In the genomic region with DNA sequence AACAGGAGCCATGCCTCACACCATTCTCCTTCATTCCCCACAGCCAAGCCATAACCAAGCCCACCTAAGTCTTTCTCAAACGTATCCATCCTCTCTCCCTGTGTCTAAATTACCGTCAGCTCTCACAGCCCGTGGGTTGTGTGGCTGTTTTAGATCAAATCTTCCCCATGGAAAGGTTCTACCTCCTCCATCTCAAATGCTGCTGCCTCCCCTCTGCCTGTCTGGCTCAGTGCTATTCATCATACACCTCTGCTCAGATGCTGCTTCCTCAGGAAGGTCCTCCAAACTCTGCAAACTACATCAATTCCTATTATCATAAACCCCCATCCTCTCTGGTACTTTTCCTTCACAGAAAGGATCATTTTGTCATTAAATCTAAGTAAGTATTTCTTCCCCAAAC, we compare ENCODE assay signal across 15 cellular contexts. TPM values are rescaled to one million over a fixed set of nuclear protein-coding genes. Genes with fewer than 3 reads are reported as not detected.
DNase-seq lines count a peak whose midpoint lies in the region; ATAC-seq, FAIRE-seq and TF ChIP-seq lines count a peak whose summit lies in the region.
"Had no signal": no experiment of that assay in that cellular context is flagged by ENCODE, and none has a peak within 500 bp of the region (broad histone marks: within the 10 kb centered on the region; RNA-seq: fewer than 3 reads in every experiment).

No MANE protein-coding gene starts in this region.

- H3K36me3 Mint-ChIP-seq in effector memory CD8-positive, alpha-beta T cell (ENCODE audit: insufficient read depth): peaks cover 88% of the 10 kb centered on the region

- H3K4me3 Mint-ChIP-seq in stimulated activated naive CD8-positive, alpha-beta T cell treated with anti-CD3 and anti-CD28 coated beads, Interleukin-15, amount 100 ng/mL, for 72 hours: no peak overlapping the region
- H3K4me3 Mint-ChIP-seq in effector memory CD8-positive, alpha-beta T cell: no peak overlapping the region
- H3K4me3 Mint-ChIP-seq: CD8-positive, alpha-beta T cell had no signal

- no peak for ATAC-seq in stimulated activated naive CD8-positive, alpha-beta T cell treated with anti-CD3 and anti-CD28 coated beads, Interleukin-15, amount 100 ng/mL, for 72 hours
- ATAC-seq in stimulated activated naive CD8-positive, alpha-beta T cell treated with anti-CD3 and anti-CD28 coated beads, Interleukin-15, Interleukin-2, amounts not matched to agents 100 U/mL and 50 U/mL, for 24 hours: no peak
- ATAC-seq in effector memory CD8-positive, alpha-beta T cell (replicated peaks): no peak
- ATAC-seq: A549; CD8-positive, alpha-beta T cell had no signal

- DNase-seq in stimulated activated naive CD8-positive, alpha-beta T cell treated with anti-CD3 and anti-CD28 coated beads, Interleukin-15, amount 100 ng/mL, for 72 hours: no peak
- DNase-seq in stimulated activated naive CD8-positive, alpha-beta T cell treated with anti-CD3 and anti-CD28 coated beads, Interleukin-15, Interleukin-2, amounts not matched to agents 100 U/mL and 50 U/mL, for 24 hours: no peak
- no peak for DNase-seq in effector memory CD8-positive, alpha-beta T cell
- DNase-seq in putamen (ENCODE audit: low spot score) (peak; percentile 20), DMS 273 (lab: John Stamatoyannopoulos, UW; ENCODE audit: unreplicated experiment) (no peak), GM12892 (ENCODE audit: insufficient read length) (no peak), NCI-H2227 treated with DMSO at 0.1 percent for 48 hours (lab: John Stamatoyannopoulos, UW) (no peak)
- DNase-seq: AML-193; CD8-positive, alpha-beta T cell; COR-L47; GM23248 had no signal

- H3K27me3 Mint-ChIP-seq in stimulated activated naive CD8-positive, alpha-beta T cell treated with anti-CD3 and anti-CD28 coated beads, Interleukin-15, amount 100 ng/mL, for 72 hours: no peaks in the 10 kb centered on the region
- H3K27me3 Mint-ChIP-seq in effector memory CD8-positive, alpha-beta T cell: no peaks in the 10 kb centered on the region

- TF ChIP-seq POLR2A in GM12892 (IDR thresholded peaks at IDR 0.05; ENCODE audit: low read depth, low read length): no peak

- H3K4me1 Mint-ChIP-seq in stimulated activated naive CD8-positive, alpha-beta T cell treated with anti-CD3 and anti-CD28 coated beads, Interleukin-15, amount 100 ng/mL, for 72 hours: no peaks in the 10 kb centered on the region
- H3K4me1 Mint-ChIP-seq in effector memory CD8-positive, alpha-beta T cell (ENCODE audit: low read depth in 2 of 2): peaks cover 3% of the 10 kb centered on the region in 2 donors

- H3K9me3 Mint-ChIP-seq in stimulated activated naive CD8-positive, alpha-beta T cell treated with anti-CD3 and anti-CD28 coated beads, Interleukin-15, amount 100 ng/mL, for 72 hours: no peaks in the 10 kb centered on the region
- H3K9me3 Mint-ChIP-seq in effector memory CD8-positive, alpha-beta T cell: no peaks in the 10 kb centered on the region
- H3K9me3 Mint-ChIP-seq: CD8-positive, alpha-beta T cell had no signal

- no peak for FAIRE-seq in GM12892 (lab: Jason Lieb, UNC)
- FAIRE-seq: A549, G401.6, GM12891, GM18507 had no signal

- H3K27ac Mint-ChIP-seq in stimulated activated naive CD8-positive, alpha-beta T cell treated with anti-CD3 and anti-CD28 coated beads, Interleukin-15, amount 100 ng/mL, for 72 hours: peak overlapping the region; percentile 50 to 82
- H3K27ac Mint-ChIP-seq in effector memory CD8-positive, alpha-beta T cell: peak overlapping the region; percentile 19 to 33

RNA-seq across cellular contexts. Expression of gene NFRKB, which starts 15.1 kb away (rescaled TPM):
- 11.6 TPM for polyA plus RNA-seq in GM12892 (2012; ENCODE audit: missing spikeins)
